In the genomic region with DNA sequence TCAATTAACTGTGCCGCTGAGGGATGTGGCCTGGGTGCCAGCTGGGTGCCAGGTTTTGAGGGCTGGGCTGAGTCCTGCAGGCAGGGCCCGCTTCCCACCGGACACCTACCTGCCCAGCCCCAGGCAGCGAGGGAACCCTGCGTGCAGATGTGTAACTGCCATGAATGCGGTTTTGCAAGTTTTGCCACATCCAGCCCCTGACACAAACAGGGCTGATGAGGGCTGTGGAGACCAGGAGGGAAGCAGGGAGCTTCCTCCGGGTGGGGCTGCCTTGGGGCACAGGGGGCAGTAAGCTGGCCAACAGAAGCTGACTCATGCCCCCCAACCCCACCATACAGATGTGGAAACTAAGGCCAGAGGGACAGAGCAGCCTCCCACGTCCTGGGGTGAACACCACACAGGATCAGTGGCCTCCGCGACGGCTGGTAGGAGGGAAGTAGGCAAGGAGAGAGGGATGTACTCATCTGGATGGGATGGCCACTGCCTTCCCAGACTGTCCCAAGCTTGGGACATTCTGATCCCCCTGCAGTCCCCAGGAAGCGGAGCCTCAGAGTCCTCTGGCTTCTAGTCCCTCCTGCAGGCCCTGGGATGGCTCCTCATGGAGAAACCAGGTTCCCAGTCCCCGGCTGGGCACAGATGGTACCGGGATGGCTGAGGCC, we compare ENCODE assay signal across 8 cellular contexts. TPM values are rescaled to one million over a fixed set of nuclear protein-coding genes. Genes with fewer than 3 reads are reported as not detected.
DNase-seq lines count a peak whose midpoint lies in the region; ATAC-seq and TF ChIP-seq lines count a peak whose summit lies in the region.

No MANE protein-coding gene starts in this region.

- TF ChIP-seq POLR2A in sigmoid colon (IDR thresholded peaks at IDR 0.05): no peak

- H3K27me3 ChIP-seq in RWPE2 (ENCODE audit: insufficient read depth, poor library complexity, severe bottlenecking) (no peaks in the 10 kb centered on the region), sigmoid colon (no peaks in the 10 kb centered on the region)

- intact Hi-C loops in sigmoid colon (cut with DNase I): no loop called here

- no peaks in the 10 kb centered on the region for H3K36me3 ChIP-seq in RWPE2 (ENCODE audit: low read depth)
- H3K36me3 ChIP-seq in sigmoid colon: peaks cover 4 to 17% (median 14%) of the 10 kb centered on the region in 4 donors

- 52 to 72% methylated on average over 14 of the region's 14 CpGs for WGBS in sigmoid colon, 2 donors

- H3K4me3 ChIP-seq in GM08714 (ENCODE audit: low read length): peak overlapping the region; percentile 86
- peak overlapping the region; percentile 93 for H3K4me3 ChIP-seq in RWPE2 (ENCODE audit: severe bottlenecking)
- H3K4me3 ChIP-seq in fibroblast of pulmonary artery (replicated peaks; ENCODE audit: low read depth, low read length): peak overlapping the region; percentile 73
- H3K4me3 ChIP-seq in sigmoid colon: peak overlapping the region; percentile 74 to 94 (median 94)

- ATAC-seq in RWPE2 (ENCODE audit: low read depth): 0 out of 3 replicates have a peak, but pooled peaks have one; percentile 2
- no peak for ATAC-seq in GM21360 (IDR thresholded peaks at IDR 0.05; ENCODE audit: unreplicated experiment)

- peak overlapping the region; percentile 64 for H3K27ac ChIP-seq in RWPE2 (ENCODE audit: poor library complexity, severe bottlenecking)
- H3K27ac ChIP-seq in sigmoid colon: peak overlapping the region; percentile 93 to 99 (median 97)

- peaks cover 10% of the 10 kb centered on the region for H3K4me1 ChIP-seq in RWPE2 (ENCODE audit: insufficient read depth, poor library complexity, severe bottlenecking)
- peaks cover 0 to 75% (median 66%) of the 10 kb centered on the region in 4 donors for H3K4me1 ChIP-seq in sigmoid colon

- no peak for DNase-seq in RWPE2 (ENCODE audit: low spot score)
- DNase-seq in fibroblast of pulmonary artery (ENCODE audit: low read depth): no peak
- DNase-seq in sigmoid colon: no peak
- DNase-seq in DMS79 treated with DMSO at 0.1 percent for 48 hours (lab: John Stamatoyannopoulos, UW): no peak
- DNase-seq in GM19238 (ENCODE audit: insufficient read length, low spot score): no peak
- no peak for DNase-seq in middle frontal gyrus (ENCODE audit: extremely low spot score, low spot score)

- TF ChIP-seq CTCF in RWPE2 (IDR thresholded peaks at IDR 0.05; ENCODE audit: poor library complexity, severe bottlenecking) (no peak), fibroblast of pulmonary artery (IDR thresholded peaks at IDR 0.05; ENCODE audit: low read length, missing control alignments) (no peak), sigmoid colon (IDR thresholded peaks at IDR 0.05) (no peak)

- no peak for TF ChIP-seq EP300 in sigmoid colon (IDR thresholded peaks at IDR 0.05)

- H3K9me3 ChIP-seq in RWPE2 (ENCODE audit: severe bottlenecking) (no peaks in the 10 kb centered on the region), sigmoid colon (no peaks in the 10 kb centered on the region)

RNA-seq across cellular contexts. Expression of a gene that starts 1.6 kb away (rescaled TPM):
- 10 to 100 TPM in 3 of 4 donors, 1 to 10 TPM in 1; 7.6 to 20.2 (median 14.1) TPM for total RNA-seq in sigmoid colon
- 10 to 100 TPM; 10.4 to 22.9 (median 12.6) TPM for polyA plus RNA-seq in sigmoid colon

RNA-seq across cellular contexts. Expression of a gene that starts 11.5 kb away (rescaled TPM):
- 10 to 100 TPM; 18.4 to 37.9 (median 31.0) TPM for total RNA-seq in sigmoid colon
- polyA plus RNA-seq in sigmoid colon: 10 to 100 TPM; 16.8 to 34.5 (median 23.4) TPM

RNA-seq across cellular contexts. Expression of a gene that starts 57.0 kb away (rescaled TPM):
- total RNA-seq in sigmoid colon: under 1 TPM in 2 of 4 donors, not detected in 2; under 0.01 to 0.16 TPM
- under 1 TPM in 1 of 3 donors, not detected in 2; 0.09 TPM for polyA plus RNA-seq in sigmoid colon
